21 cellular contexts compared by ENCODE assay signal in genomic region chr5:124136609-124137008, GRCh38.
"Had no signal": no experiment of that assay in that cellular context is flagged by ENCODE, and none has a peak within 500 bp of the region (broad histone marks: within the 10 kb centered on the region; RNA-seq: fewer than 3 reads in every experiment).

No MANE protein-coding gene starts in this region.

- H3K4me3 Mint-ChIP-seq: activated CD8-positive, alpha-beta T cell treated with anti-CD3 and anti-CD28 coated beads for 36 hours; activated naive CD4-positive, alpha-beta T cell treated with anti-CD3 and anti-CD28 coated beads, Interleukin-2, amount 10 ng/mL, durations not matched to agents 7 days and 5 days; activated naive CD8-positive, alpha-beta T cell treated with anti-CD3 and anti-CD28 coated beads for 36 hours; activated T-cell treated with anti-CD3 and anti-CD28 coated beads, Interleukin-2, amount 50 U/mL, for 72 hours had no signal

- H3K4me1 Mint-ChIP-seq: activated naive CD4-positive, alpha-beta T cell treated with anti-CD3 and anti-CD28 coated beads, Interleukin-2, amount 10 ng/mL, durations not matched to agents 7 days and 5 days; activated naive CD8-positive, alpha-beta T cell treated with anti-CD3 and anti-CD28 coated beads for 36 hours had no signal

- H3K36me3 Mint-ChIP-seq: activated naive CD4-positive, alpha-beta T cell treated with anti-CD3 and anti-CD28 coated beads, Interleukin-2, amount 10 ng/mL, durations not matched to agents 7 days and 5 days; activated naive CD8-positive, alpha-beta T cell treated with anti-CD3 and anti-CD28 coated beads for 36 hours had no signal

- H3K27me3 ChIP-seq: brain microvascular endothelial cell, cardiac muscle cell had no signal

- H3K27me3 Mint-ChIP-seq: activated CD8-positive, alpha-beta T cell treated with anti-CD3 and anti-CD28 coated beads for 36 hours; activated naive CD4-positive, alpha-beta T cell treated with anti-CD3 and anti-CD28 coated beads, Interleukin-2, amount 10 ng/mL, durations not matched to agents 7 days and 5 days; activated naive CD8-positive, alpha-beta T cell treated with anti-CD3 and anti-CD28 coated beads for 36 hours had no signal

- DNase-seq: activated CD4-positive, alpha-beta T cell treated with anti-CD3 and anti-CD28 coated beads for 4 hours; activated CD8-positive, alpha-beta memory T cell treated with anti-CD3 and anti-CD28 coated beads, Interleukin-2, amount 50 U/mL, for 4 hours; activated CD8-positive, alpha-beta T cell treated with anti-CD3 and anti-CD28 coated beads for 36 hours; activated gamma-delta T cell treated with Interleukin-2 at 50 U/mL for 16 hours; activated naive CD4-positive, alpha-beta T cell treated with anti-CD3 and anti-CD28 coated beads, Interleukin-2, amount 10 ng/mL, durations not matched to agents 7 days and 5 days; activated naive CD8-positive, alpha-beta T cell treated with anti-CD3 and anti-CD28 coated beads for 36 hours; activated T-cell treated with anti-CD3 and anti-CD28 coated beads, Interleukin-2, amount 50 U/mL, for 72 hours; brain microvascular endothelial cell; NCI-H1092 treated with DMSO at 0.1 percent for 48 hours; NCI-H1417 treated with DMSO at 0.1 percent for 48 hours; NCI-H187; NCI-H2171; NCI-H2227 treated with DMSO at 0.1 percent for 48 hours; NCI-H446 treated with DMSO at 0.1 percent for 48 hours; NCI-H524 treated with DMSO at 0.1 percent for 48 hours; PC-3; SHP77; T-helper 1 cell; WERI-Rb-1 had no signal

- H3K27ac Mint-ChIP-seq: activated CD8-positive, alpha-beta T cell treated with anti-CD3 and anti-CD28 coated beads for 36 hours; activated naive CD4-positive, alpha-beta T cell treated with anti-CD3 and anti-CD28 coated beads, Interleukin-2, amount 10 ng/mL, durations not matched to agents 7 days and 5 days; activated naive CD8-positive, alpha-beta T cell treated with anti-CD3 and anti-CD28 coated beads for 36 hours; activated T-cell treated with anti-CD3 and anti-CD28 coated beads, Interleukin-2, amount 50 U/mL, for 72 hours; activated T-helper 2 cell treated with anti-CD3 and anti-CD28 coated beads, Interferon-gamma antibody, Interleukin-2, Interleukin-4, amounts not matched to agents 10 μg/mL and 5 μg/mL and 100 μg/mL, durations not matched to agents 14 hours and 24 hours and 36 hours had no signal

- H3K4me3 ChIP-seq: cardiac muscle cell had no signal

- H3K36me3 ChIP-seq: brain microvascular endothelial cell, cardiac muscle cell, WERI-Rb-1 had no signal

- H3K27ac ChIP-seq: brain microvascular endothelial cell, cardiac muscle cell, WERI-Rb-1 had no signal

- H3K9me3 Mint-ChIP-seq: activated CD8-positive, alpha-beta T cell treated with anti-CD3 and anti-CD28 coated beads for 36 hours; activated naive CD8-positive, alpha-beta T cell treated with anti-CD3 and anti-CD28 coated beads for 36 hours; activated T-helper 2 cell treated with anti-CD3 and anti-CD28 coated beads, Interferon-gamma antibody, Interleukin-2, Interleukin-4, amounts not matched to agents 10 μg/mL and 5 μg/mL and 100 μg/mL, durations not matched to agents 14 hours and 24 hours and 36 hours had no signal
